In genomic region chr10:86071758-86072157, GRCh38 we compare ENCODE assay signal across 14 cellular contexts.
"Had no signal": no experiment of that assay in that cellular context is flagged by ENCODE, and none has a peak within 500 bp of the region (broad histone marks: within the 10 kb centered on the region; RNA-seq: fewer than 3 reads in every experiment).

No MANE protein-coding gene starts in this region.

- H3K27ac ChIP-seq: coronary artery, epithelial cell of prostate, pancreas had no signal

- H3K27ac Mint-ChIP-seq: activated CD8-positive, alpha-beta T cell treated with anti-CD3 and anti-CD28 coated beads, Interleukin-2, amount 10 ng/mL, durations not matched to agents 7 days and 5 days; activated naive CD4-positive, alpha-beta T cell treated with anti-CD3 and anti-CD28 coated beads, Interleukin-2, amount 10 ng/mL, durations not matched to agents 7 days and 5 days; nephron; stimulated activated naive CD8-positive, alpha-beta T cell treated with anti-CD3 and anti-CD28 coated beads, Interleukin-15, amount 100 ng/mL, for 72 hours had no signal

- H3K4me1 Mint-ChIP-seq: activated naive CD4-positive, alpha-beta T cell treated with anti-CD3 and anti-CD28 coated beads, Interleukin-2, amount 10 ng/mL, durations not matched to agents 7 days and 5 days; nephron; stimulated activated naive CD8-positive, alpha-beta T cell treated with anti-CD3 and anti-CD28 coated beads, Interleukin-15, amount 100 ng/mL, for 72 hours had no signal

- H3K4me1 ChIP-seq: pancreas had no signal

- H3K27me3 ChIP-seq: pancreas had no signal

- H3K36me3 Mint-ChIP-seq: activated naive CD4-positive, alpha-beta T cell treated with anti-CD3 and anti-CD28 coated beads, Interleukin-2, amount 10 ng/mL, durations not matched to agents 7 days and 5 days had no signal

- ATAC-seq: activated CD8-positive, alpha-beta T cell treated with anti-CD3 and anti-CD28 coated beads, Interleukin-2, amount 10 ng/mL, durations not matched to agents 7 days and 5 days; left ventricle myocardium superior; pancreas; stimulated activated naive CD8-positive, alpha-beta T cell treated with anti-CD3 and anti-CD28 coated beads, Interleukin-15, amount 100 ng/mL, for 72 hours had no signal

- H3K4me3 Mint-ChIP-seq: activated CD8-positive, alpha-beta T cell treated with anti-CD3 and anti-CD28 coated beads, Interleukin-2, amount 10 ng/mL, durations not matched to agents 7 days and 5 days; activated naive CD4-positive, alpha-beta T cell treated with anti-CD3 and anti-CD28 coated beads, Interleukin-2, amount 10 ng/mL, durations not matched to agents 7 days and 5 days; nephron; stimulated activated naive CD8-positive, alpha-beta T cell treated with anti-CD3 and anti-CD28 coated beads, Interleukin-15, amount 100 ng/mL, for 72 hours had no signal

- DNase-seq: activated CD8-positive, alpha-beta T cell treated with anti-CD3 and anti-CD28 coated beads, Interleukin-2, amount 10 ng/mL, durations not matched to agents 7 days and 5 days; activated naive CD4-positive, alpha-beta T cell treated with anti-CD3 and anti-CD28 coated beads, Interleukin-2, amount 10 ng/mL, durations not matched to agents 7 days and 5 days; central memory CD4-positive, alpha-beta T cell; effector CD8-positive, alpha-beta T cell; left ventricle myocardium superior; mesenchymal stem cell; pancreas; stimulated activated CD4-positive, alpha-beta T cell treated with anti-CD3 and anti-CD28 coated beads, Interleukin-4, amount 100 ng/mL, for 1 hour; stimulated activated CD8-positive, alpha-beta memory T cell treated with anti-CD3 and anti-CD28 coated beads, Interleukin-4, amount 100 ng/mL, for 48 hours; stimulated activated naive CD8-positive, alpha-beta T cell treated with anti-CD3 and anti-CD28 coated beads, Interleukin-15, amount 100 ng/mL, for 72 hours; T-helper 9 cell had no signal

- H3K9me3 Mint-ChIP-seq: activated naive CD4-positive, alpha-beta T cell treated with anti-CD3 and anti-CD28 coated beads, Interleukin-2, amount 10 ng/mL, durations not matched to agents 7 days and 5 days; nephron had no signal
